15 cellular contexts compared by ENCODE assay signal in the genomic region with DNA sequence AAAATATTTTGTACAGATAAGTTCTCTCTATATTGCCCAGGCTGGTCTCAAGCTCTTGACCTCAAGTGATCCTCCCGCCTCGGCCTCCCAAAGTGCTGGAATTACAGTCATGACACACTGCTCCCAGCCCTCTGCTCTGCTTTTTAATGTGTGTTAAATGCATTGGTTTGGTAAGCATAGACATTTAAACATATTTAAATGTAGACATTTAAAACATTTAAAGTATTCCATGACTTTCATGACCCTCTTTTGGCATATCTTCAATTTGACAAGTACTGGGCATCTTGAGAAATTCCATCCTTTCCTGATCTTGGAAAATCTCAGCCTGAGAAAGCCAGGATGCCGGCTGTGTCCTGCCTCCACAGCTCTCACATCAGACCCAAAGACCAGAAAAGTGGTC. TPM values are rescaled to one million over a fixed set of nuclear protein-coding genes. Genes with fewer than 3 reads are reported as not detected.
DNase-seq lines count a peak whose midpoint lies in the region; ATAC-seq and TF ChIP-seq lines count a peak whose summit lies in the region.
"Had no signal": no experiment of that assay in that cellular context is flagged by ENCODE, and none has a peak within 500 bp of the region (broad histone marks: within the 10 kb centered on the region; RNA-seq: fewer than 3 reads in every experiment).

No MANE protein-coding gene starts in this region.

- peaks cover 8% of the 10 kb centered on the region for H3K4me1 ChIP-seq in IMR-90 (ENCODE audit: control insufficient read depth, insufficient read depth, low read length)
- no peaks in the 10 kb centered on the region for H3K4me1 ChIP-seq in gastroesophageal sphincter
- H3K4me1 ChIP-seq: BE2C had no signal

- intact Hi-C loops in CD4-positive, alpha-beta T cell (cut with DNase I, micrococcal nuclease) = no loop called here
- intact Hi-C loops in IMR-90 (cut with micrococcal nuclease) = no loop called here

- no peak overlapping the region for H2BK20ac ChIP-seq in IMR-90 (ENCODE audit: low read depth, low read length)

- no TSS peak for BruUV-seq in IMR-90 (replicated peaks; lab: Mats Ljungman, UMichigan)

- H3K4me2 ChIP-seq in IMR-90 (ENCODE audit: low read depth, low read length) = no peak overlapping the region

- no peaks in the 10 kb centered on the region for H3K9me3 Mint-ChIP-seq in CD4-positive, alpha-beta T cell
- H3K9me3 Mint-ChIP-seq in stimulated activated effector memory CD8-positive, alpha-beta T cell treated with anti-CD3 and anti-CD28 coated beads, Interleukin-12 subunit alpha, Interleukin-12 subunit beta, amount 100 ng/mL, for 72 hours = no peaks in the 10 kb centered on the region
- H3K9me3 Mint-ChIP-seq in activated T-cell treated with anti-CD3 and anti-CD28 coated beads, Interleukin-2, amount 50 U/mL, for 24 hours = no peaks in the 10 kb centered on the region

- H4K20me1 ChIP-seq in IMR-90 (ENCODE audit: insufficient read depth, low read length) = no peaks in the 10 kb centered on the region

- peaks cover 16% of the 10 kb centered on the region for H3K9me1 ChIP-seq in IMR-90 (ENCODE audit: insufficient read depth, low read length)

- H3K27ac Mint-ChIP-seq in CD4-positive, alpha-beta T cell = peak overlapping the region; percentile 77
- H3K27ac Mint-ChIP-seq in stimulated activated effector memory CD8-positive, alpha-beta T cell treated with anti-CD3 and anti-CD28 coated beads, Interleukin-12 subunit alpha, Interleukin-12 subunit beta, amount 100 ng/mL, for 72 hours = peak overlapping the region; percentile 87
- H3K27ac Mint-ChIP-seq in activated T-cell treated with anti-CD3 and anti-CD28 coated beads, Interleukin-2, amount 50 U/mL, for 24 hours = no peak overlapping the region
- H3K27ac Mint-ChIP-seq: CD8-positive, alpha-beta T cell had no signal

- H2AK9ac ChIP-seq in IMR-90 (replicated peaks; ENCODE audit: low read depth, low read length, poor library complexity) = no peak overlapping the region

- H3K27me3 Mint-ChIP-seq in CD4-positive, alpha-beta T cell = peaks cover 5% of the 10 kb centered on the region
- H3K27me3 Mint-ChIP-seq in activated T-cell treated with anti-CD3 and anti-CD28 coated beads, Interleukin-2, amount 50 U/mL, for 24 hours = no peaks in the 10 kb centered on the region

- H3K9me3 ChIP-seq in CD4-positive, alpha-beta T cell (ENCODE audit: control insufficient read depth, low read length) = no peaks in the 10 kb centered on the region
- peaks cover 7% of the 10 kb centered on the region for H3K9me3 ChIP-seq in IMR-90 (ENCODE audit: control insufficient read depth, insufficient read depth, low read length)
- peaks cover 0 to 3% (median 0%) of the 10 kb centered on the region in 3 donors for H3K9me3 ChIP-seq in gastroesophageal sphincter
- H3K9me3 ChIP-seq: BE2C had no signal

- no peak overlapping the region for H3K9ac ChIP-seq in IMR-90 (ENCODE audit: low read depth, low read length)

- no peak overlapping the region; the same call in 1 of the 2 replicates for H3K23ac ChIP-seq in IMR-90 (ENCODE audit: low read depth, low read length)

- ATAC-seq in CD4-positive, alpha-beta T cell (ENCODE audit: poor library complexity) = no peak
- ATAC-seq in IMR-90 (ENCODE audit: low read depth) (no peak), gastroesophageal sphincter (no peak)
- no peak for ATAC-seq in stimulated activated effector memory CD8-positive, alpha-beta T cell treated with anti-CD3 and anti-CD28 coated beads, Interleukin-12 subunit alpha, Interleukin-12 subunit beta, amount 100 ng/mL, for 72 hours
- ATAC-seq: CD8-positive, alpha-beta T cell; HCT116; HepG2 had no signal

- no peak for TF ChIP-seq CTCF in CD4-positive, alpha-beta T cell (IDR thresholded peaks at IDR 0.05)
- TF ChIP-seq CTCF in IMR-90 (conservative IDR thresholded peaks at IDR 0.05; ENCODE audit: low read depth, low read length) = no peak
- TF ChIP-seq CTCF in gastroesophageal sphincter (IDR thresholded peaks at IDR 0.05) = no peak

- H4K5ac ChIP-seq in IMR-90 (ENCODE audit: low read depth, low read length) = no peak overlapping the region

- 83% methylated on average over 1 of the region's 3 CpGs; no CpG with 5 or more reads in 1 of the 2 experiments for WGBS in IMR-90 (ENCODE audit: extremely low coverage in 2 of 2, insufficient read length in 1 of 2), 2 experiments
- 93 to 95% methylated on average over 3 of the region's 3 CpGs for WGBS in gastroesophageal sphincter (ENCODE audit: low coverage in 1 of 2), 2 donors

- H3K36me3 ChIP-seq in IMR-90 (ENCODE audit: control insufficient read depth, insufficient read depth, low read length) (no peaks in the 10 kb centered on the region), gastroesophageal sphincter (no peaks in the 10 kb centered on the region)
- H3K36me3 ChIP-seq: BE2C had no signal

- no peak for TF ChIP-seq EP300 in gastroesophageal sphincter (IDR thresholded peaks at IDR 0.05)

- in situ Hi-C loops in IMR-90 (cut with MboI; ENCODE audit: low sequenced_read_pairs) = no loop called here

- dilution Hi-C loops in IMR-90 (cut with HindIII; ENCODE audit: low sequenced_read_pairs, unreplicated experiment) = no loop called here

- TF ChIP-seq RAD21 in IMR-90 (IDR thresholded peaks at IDR 0.05; ENCODE audit: low read length) = no peak

- H3K4me3 ChIP-seq in IMR-90 (ENCODE audit: insufficient read depth, low read depth, low read length) (no peak overlapping the region), gastroesophageal sphincter (no peak overlapping the region)

- CTCF ChIA-PET in CD4-positive, alpha-beta T cell (lab: Charles Lee) = no interaction called here
- CTCF ChIA-PET in IMR-90 (lab: Yijun Ruan, JAX) = no interaction called here

- no peak for DNase-seq in CD4-positive, alpha-beta T cell
- DNase-seq in IMR-90 (no peak), fibroblast of peridontal ligament (ENCODE audit: extremely low read depth) (peak; percentile 19), KG1 (lab: John Stamatoyannopoulos, UW) (no peak)
- DNase-seq in stimulated activated effector memory CD8-positive, alpha-beta T cell treated with anti-CD3 and anti-CD28 coated beads, Interleukin-12 subunit alpha, Interleukin-12 subunit beta, amount 100 ng/mL, for 72 hours (ENCODE audit: low spot score in 2 of 2) = no peak
- DNase-seq in activated T-cell treated with anti-CD3 and anti-CD28 coated beads, Interleukin-2, amount 50 U/mL, for 24 hours = no peak
- DNase-seq: BE2C; CD8-positive, alpha-beta T cell; COR-L47; DMS153; DND-41 had no signal

- H3K36me3 Mint-ChIP-seq in CD4-positive, alpha-beta T cell (ENCODE audit: low read depth) = peaks cover 1% of the 10 kb centered on the region
- peaks cover 6% of the 10 kb centered on the region for H3K36me3 Mint-ChIP-seq in stimulated activated effector memory CD8-positive, alpha-beta T cell treated with anti-CD3 and anti-CD28 coated beads, Interleukin-12 subunit alpha, Interleukin-12 subunit beta, amount 100 ng/mL, for 72 hours
- H3K36me3 Mint-ChIP-seq in activated T-cell treated with anti-CD3 and anti-CD28 coated beads, Interleukin-2, amount 50 U/mL, for 24 hours (ENCODE audit: low read depth) = no peaks in the 10 kb centered on the region
- H3K36me3 Mint-ChIP-seq: CD8-positive, alpha-beta T cell had no signal

- no peaks in the 10 kb centered on the region for H3K27me3 ChIP-seq in CD4-positive, alpha-beta T cell (ENCODE audit: control insufficient read depth, insufficient read depth, low read length)
- no peaks in the 10 kb centered on the region for H3K27me3 ChIP-seq in IMR-90 (ENCODE audit: control insufficient read depth, insufficient read depth, low read length)
- H3K27me3 ChIP-seq in gastroesophageal sphincter = peaks cover 15% of the 10 kb centered on the region
- H3K27me3 ChIP-seq: BE2C had no signal

- H3K4me3 Mint-ChIP-seq in CD4-positive, alpha-beta T cell = no peak overlapping the region
- H3K4me3 Mint-ChIP-seq in stimulated activated effector memory CD8-positive, alpha-beta T cell treated with anti-CD3 and anti-CD28 coated beads, Interleukin-12 subunit alpha, Interleukin-12 subunit beta, amount 100 ng/mL, for 72 hours = no peak overlapping the region
- H3K4me3 Mint-ChIP-seq in activated T-cell treated with anti-CD3 and anti-CD28 coated beads, Interleukin-2, amount 50 U/mL, for 24 hours = no peak overlapping the region
- H3K4me3 Mint-ChIP-seq: CD8-positive, alpha-beta T cell had no signal

- H2BK120ac ChIP-seq in IMR-90 (ENCODE audit: low read depth, low read length) = no peak overlapping the region

- no peak overlapping the region for H2AK5ac ChIP-seq in IMR-90 (ENCODE audit: low read depth, low read length)

- H2BK5ac ChIP-seq in IMR-90 (ENCODE audit: low read depth, low read length, poor library complexity, severe bottlenecking) = no peak overlapping the region

- POLR2A ChIA-PET in CD4-positive, alpha-beta T cell (lab: Charles Lee) = interaction anchor here (1.5 kb wide), 1 partner anchor 82 kb away, joined by 3 read pairs; no protein-coding TSS in a partner anchor
- POLR2A ChIA-PET in IMR-90 (lab: Charles Lee; ENCODE audit: unreplicated experiment) = no interaction called here

- H3K56ac ChIP-seq in IMR-90 (ENCODE audit: extremely low read depth, insufficient read depth, low read length) = no peak overlapping the region

- H3K4me1 Mint-ChIP-seq in CD4-positive, alpha-beta T cell (ENCODE audit: low read depth) = peaks cover 20% of the 10 kb centered on the region
- H3K4me1 Mint-ChIP-seq in stimulated activated effector memory CD8-positive, alpha-beta T cell treated with anti-CD3 and anti-CD28 coated beads, Interleukin-12 subunit alpha, Interleukin-12 subunit beta, amount 100 ng/mL, for 72 hours = peaks cover 19% of the 10 kb centered on the region
- peaks cover 26% of the 10 kb centered on the region for H3K4me1 Mint-ChIP-seq in activated T-cell treated with anti-CD3 and anti-CD28 coated beads, Interleukin-2, amount 50 U/mL, for 24 hours (ENCODE audit: low read depth)

- no peak overlapping the region for H4K91ac ChIP-seq in IMR-90 (ENCODE audit: insufficient read depth, low read depth, low read length)

- no peak for TF ChIP-seq POLR2A in IMR-90 (IDR thresholded peaks at IDR 0.05; ENCODE audit: low read depth, low read length)
- no peak for TF ChIP-seq POLR2A in gastroesophageal sphincter (IDR thresholded peaks at IDR 0.05)

- H3K27ac ChIP-seq in CD4-positive, alpha-beta T cell (ENCODE audit: low read depth, low read length) = no peak overlapping the region
- H3K27ac ChIP-seq in IMR-90 (ENCODE audit: insufficient read depth, low read length) = no peak overlapping the region
- H3K27ac ChIP-seq in gastroesophageal sphincter = no peak overlapping the region
- H3K27ac ChIP-seq: C4-2B had no signal

- no peak overlapping the region for H3K4ac ChIP-seq in IMR-90 (ENCODE audit: low read depth, low read length)

- no peak overlapping the region for H4K8ac ChIP-seq in IMR-90 (ENCODE audit: low read depth in 2 of 2, low read length in 2 of 2)

- H3K79me1 ChIP-seq in IMR-90 (ENCODE audit: low read depth in 1 of 2, low read length in 2 of 2) = peaks cover 5 to 8% of the 10 kb centered on the region in 2 experiments

- no peak overlapping the region for H3K14ac ChIP-seq in IMR-90 (replicated peaks; ENCODE audit: low read depth, low read length)

- no peak overlapping the region for H3K18ac ChIP-seq in IMR-90 (ENCODE audit: low read depth, low read length)

- H2BK15ac ChIP-seq in IMR-90 (ENCODE audit: low read depth, low read length) = no peak overlapping the region

- peak overlapping the region; percentile 23 for H2AFZ ChIP-seq in IMR-90 (replicated peaks; ENCODE audit: low read length, poor library complexity)

RNA-seq across cellular contexts. Expression of a gene that starts 5.2 kb away (rescaled TPM):
- 100 to 1,000 TPM; 155 to 157 TPM for total RNA-seq in CD4-positive, alpha-beta T cell
- 161 and 272 TPM in 2 replicates for total RNA-seq in IMR-90 (2012; rRNA removed)
- polyA plus RNA-seq in IMR-90 (2012; rRNA removed) = 45.8 and 56.9 TPM in 2 replicates
- 11.8 and 25.4 TPM in 2 replicates for polyA plus RNA-seq in IMR-90 (2012; cell fraction: cytosol; rRNA removed)
- 11.6 and 90.2 TPM in 2 replicates for polyA plus RNA-seq in IMR-90 (2012; cell fraction: nucleus; rRNA removed; ENCODE audit: low replicate concordance)
- 100 to 1,000 TPM in 1 of 4 donors, 10 to 100 TPM in 3; 86.0 to 122 (median 92.6) TPM for total RNA-seq in gastroesophageal sphincter

RNA-seq across cellular contexts. Expression of a gene that starts 29.0 kb away (rescaled TPM):
- 10 to 100 TPM; 12.6 to 13.0 TPM for total RNA-seq in CD4-positive, alpha-beta T cell
- 2.8 and 2.9 TPM in 2 replicates for total RNA-seq in IMR-90 (2012; rRNA removed)
- 4.1 and 4.6 TPM in 2 replicates for polyA plus RNA-seq in IMR-90 (2012; rRNA removed)
- polyA plus RNA-seq in IMR-90 (2012; cell fraction: cytosol; rRNA removed) = 4.0 and 5.5 TPM in 2 replicates
- polyA plus RNA-seq in IMR-90 (2012; cell fraction: nucleus; rRNA removed; ENCODE audit: low replicate concordance) = 12.4 and 20.6 TPM in 2 replicates
- 10 to 100 TPM in 3 of 4 donors, 1 to 10 TPM in 1; 6.9 to 13.4 (median 11.4) TPM for total RNA-seq in gastroesophageal sphincter

RNA-seq across cellular contexts. Expression of a gene that starts 42.9 kb away (rescaled TPM):
- total RNA-seq in CD4-positive, alpha-beta T cell = 1 to 10 TPM; 2.3 to 2.5 TPM
- total RNA-seq in IMR-90 (2012; rRNA removed) (1.7 and 2.0 TPM in 2 replicates), gastroesophageal sphincter (10 to 100 TPM; 11.8 to 23.3 (median 16.9) TPM)
- polyA plus RNA-seq in IMR-90 (2012; rRNA removed) = 4.5 and 4.6 TPM in 2 replicates
- polyA plus RNA-seq in IMR-90 (2012; cell fraction: cytosol; rRNA removed) = 3.6 and 5.9 TPM in 2 replicates
- 6.3 and 6.9 TPM in 2 replicates for polyA plus RNA-seq in IMR-90 (2012; cell fraction: nucleus; rRNA removed; ENCODE audit: low replicate concordance)

RNA-seq across cellular contexts. Expression of a gene that starts 57.7 kb away (rescaled TPM):
- 10 to 100 TPM; 69.0 to 69.3 TPM for total RNA-seq in CD4-positive, alpha-beta T cell
- 102 and 211 TPM in 2 replicates for total RNA-seq in IMR-90 (2012; rRNA removed)
- 69.4 and 78.6 TPM in 2 replicates for polyA plus RNA-seq in IMR-90 (2012; rRNA removed)
- 32.2 and 54.5 TPM in 2 replicates for polyA plus RNA-seq in IMR-90 (2012; cell fraction: cytosol; rRNA removed)
- polyA plus RNA-seq in IMR-90 (2012; cell fraction: nucleus; rRNA removed; ENCODE audit: low replicate concordance) = 15.3 and 36.3 TPM in 2 replicates
- total RNA-seq in gastroesophageal sphincter = 10 to 100 TPM; 45.0 to 91.4 (median 78.6) TPM
